1 cellular context compared by ENCODE assay signal in genomic region chr6:108176281-108177089, GRCh38.
TF ChIP-seq lines count a peak whose summit lies in the region.

No MANE protein-coding gene starts in this region.

TF ChIP-seq in GM12878, 131 proteins besides CTCF, POLR2A, EP300 and RAD21:
- TF ChIP-seq SPI1 (IDR thresholded peaks at IDR 0.05; ENCODE audit: borderline replicate concordance, insufficient read depth, low read depth, low read length): no peak
- TF ChIP-seq HCFC1 (IDR thresholded peaks at IDR 0.05; ENCODE audit: low read length): no peak
- no peak for TF ChIP-seq EZH2 (IDR thresholded peaks at IDR 0.05; ENCODE audit: borderline replicate concordance, control insufficient read depth, low read depth, low read length)
- no peak for TF ChIP-seq ATF7 (IDR thresholded peaks at IDR 0.05; ENCODE audit: low read depth)
- TF ChIP-seq BRCA1 (IDR thresholded peaks at IDR 0.05; ENCODE audit: low read depth, low read length): no peak
- peak; percentile 65 for TF ChIP-seq SUZ12 (IDR thresholded peaks at IDR 0.05; ENCODE audit: unreplicated experiment)
- TF ChIP-seq SREBF1 (IDR thresholded peaks at IDR 0.05; ENCODE audit: low read length): no peak
- TF ChIP-seq, protein P1, sequence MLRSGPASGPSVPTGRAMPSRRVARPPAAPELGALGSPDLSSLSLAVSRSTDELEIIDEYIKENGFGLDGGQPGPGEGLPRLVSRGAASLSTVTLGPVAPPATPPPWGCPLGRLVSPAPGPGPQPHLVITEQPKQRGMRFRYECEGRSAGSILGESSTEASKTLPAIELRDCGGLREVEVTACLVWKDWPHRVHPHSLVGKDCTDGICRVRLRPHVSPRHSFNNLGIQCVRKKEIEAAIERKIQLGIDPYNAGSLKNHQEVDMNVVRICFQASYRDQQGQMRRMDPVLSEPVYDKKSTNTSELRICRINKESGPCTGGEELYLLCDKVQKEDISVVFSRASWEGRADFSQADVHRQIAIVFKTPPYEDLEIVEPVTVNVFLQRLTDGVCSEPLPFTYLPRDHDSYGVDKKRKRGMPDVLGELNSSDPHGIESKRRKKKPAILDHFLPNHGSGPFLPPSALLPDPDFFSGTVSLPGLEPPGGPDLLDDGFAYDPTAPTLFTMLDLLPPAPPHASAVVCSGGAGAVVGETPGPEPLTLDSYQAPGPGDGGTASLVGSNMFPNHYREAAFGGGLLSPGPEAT (IDR thresholded peaks at IDR 0.05; ENCODE audit: low read depth): no peak
